In genomic region chr5:149432377-149432776, GRCh38 we compare ENCODE assay signal across 30 cellular contexts. TPM values are rescaled to one million over a fixed set of nuclear protein-coding genes. Genes with fewer than 3 reads are reported as not detected.
DNase-seq lines count a peak whose midpoint lies in the region; ATAC-seq, FAIRE-seq and TF ChIP-seq lines count a peak whose summit lies in the region.
"Had no signal": no experiment of that assay in that cellular context is flagged by ENCODE, and none has a peak within 500 bp of the region (broad histone marks: within the 10 kb centered on the region; RNA-seq: fewer than 3 reads in every experiment).

No MANE protein-coding gene starts in this region.

- peak overlapping the region; percentile 53; the same call in 1 of the 2 replicates for H4K8ac ChIP-seq in H1 (ENCODE audit: extremely low read depth, insufficient read depth, low read length)

- FAIRE-seq in H1 (lab: Jason Lieb, UNC) = no peak
- FAIRE-seq: frontal cortex, GM18507, kidney had no signal

- TF ChIP-seq CTCF in Loucy (conservative IDR thresholded peaks at IDR 0.05; ENCODE audit: low read length) (no peak), H1 (IDR thresholded peaks at IDR 0.05; ENCODE audit: control extremely low read depth in 1 of 3, insufficient read depth in 1 of 3, low read depth in 1 of 3, low read length in 3 of 3) (no peak), thoracic aorta (IDR thresholded peaks at IDR 0.05) (no peak), BE2C (IDR thresholded peaks at IDR 0.05; ENCODE audit: low read depth, low read length) (no peak)
- TF ChIP-seq CTCF in activated CD8-positive, alpha-beta T cell treated with anti-CD3 and anti-CD28 coated beads for 36 hours (IDR thresholded peaks at IDR 0.05) = no peak

- no peaks in the 10 kb centered on the region for H3K9me2 ChIP-seq in Loucy (replicated peaks; ENCODE audit: low read depth, low read length)

- no peak overlapping the region for H2BK15ac ChIP-seq in H1 (ENCODE audit: low read length)

- CTCF ChIA-PET in H1 (lab: Charles Lee; ENCODE audit: partially characterized antibody) = interaction anchor here (0.6 to 22.4 kb wide), 16 partner anchors 10 to 451 kb away, joined by 3 to 1310 read pairs (median 14); partner anchors contain the start of genes IL17B and PCYOX1L
- CTCF ChIA-PET in activated CD8-positive, alpha-beta T cell treated with anti-CD3 and anti-CD28 coated beads for 36 hours (lab: Charles Lee) = interaction anchor here (0.9 to 5.8 kb wide), 12 partner anchors 9 to 396 kb away, joined by 3 to 60 read pairs (median 6); no protein-coding TSS in a partner anchor

- no peak overlapping the region; the same call in none of the 2 replicates for H2BK12ac ChIP-seq in H1 (ENCODE audit: low read depth, low read length)

- H2AFZ ChIP-seq in Loucy (ENCODE audit: low read length) = peak overlapping the region; percentile 8; the same call in 1 of the 2 replicates
- no peak overlapping the region for H2AFZ ChIP-seq in H1 (ENCODE audit: low read length)
- H2AFZ ChIP-seq: parathyroid adenoma had no signal

- no peak overlapping the region for H3K4me3 Mint-ChIP-seq in stimulated activated naive B cell treated with anti-CD40 and anti-IgM and Interleukin-4, amounts not matched to agents 10 μg/mL and 1 μg/mL and 100 μg/mL, for 72 hours
- H3K4me3 Mint-ChIP-seq in activated CD8-positive, alpha-beta T cell treated with anti-CD3 and anti-CD28 coated beads for 36 hours = no peak overlapping the region
- H3K4me3 Mint-ChIP-seq: activated naive CD4-positive, alpha-beta T cell treated with anti-CD3 and anti-CD28 coated beads, Interleukin-2, amount 10 ng/mL, durations not matched to agents 7 days and 5 days; activated T-cell treated with anti-CD3 and anti-CD28 coated beads, Interleukin-2, amount 50 U/mL, for 72 hours; CD4-positive, alpha-beta memory T cell; memory B cell; naive thymus-derived CD8-positive, alpha-beta T cell had no signal

- H3K4me1 ChIP-seq in Loucy (ENCODE audit: insufficient read depth, low read length, poor library complexity, severe bottlenecking) = peaks cover 19% of the 10 kb centered on the region
- H3K4me1 ChIP-seq in H1 (replicated peaks in 1 of 4; ENCODE audit: control insufficient read depth in 3 of 4, insufficient read depth in 4 of 4, low read length in 3 of 4) = peaks cover 0 to 6% (median under 1%) of the 10 kb centered on the region in 4 experiments; a peak in 3 of 7 replicates
- H3K4me1 ChIP-seq in mesodermal cell (ENCODE audit: control insufficient read depth, insufficient read depth, low read length, poor library complexity, severe bottlenecking) = peaks cover 17% of the 10 kb centered on the region
- H3K4me1 ChIP-seq in thoracic aorta (ENCODE audit: control insufficient read depth in 1 of 2, low read depth in 2 of 2) = peaks cover 0 to 28% of the 10 kb centered on the region in 2 donors
- H3K4me1 ChIP-seq in BE2C = peaks cover 25% of the 10 kb centered on the region
- H3K4me1 ChIP-seq: parathyroid adenoma had no signal

- H3K9me3 Mint-ChIP-seq in stimulated activated naive B cell treated with anti-CD40 and anti-IgM and Interleukin-4, amounts not matched to agents 10 μg/mL and 1 μg/mL and 100 μg/mL, for 72 hours = peaks cover 1 to 8% of the 10 kb centered on the region in 2 donors
- H3K9me3 Mint-ChIP-seq in activated CD8-positive, alpha-beta T cell treated with anti-CD3 and anti-CD28 coated beads for 36 hours = no peaks in the 10 kb centered on the region
- H3K9me3 Mint-ChIP-seq: activated naive CD4-positive, alpha-beta T cell treated with anti-CD3 and anti-CD28 coated beads, Interleukin-2, amount 10 ng/mL, durations not matched to agents 7 days and 5 days; activated T-cell treated with anti-CD3 and anti-CD28 coated beads, Interleukin-2, amount 50 U/mL, for 72 hours; CD4-positive, alpha-beta memory T cell; memory B cell; naive thymus-derived CD8-positive, alpha-beta T cell had no signal

- H3K4me3 ChIP-seq in Loucy (ENCODE audit: low read length, poor library complexity, severe bottlenecking) = no peak overlapping the region
- H3K4me3 ChIP-seq in H1 (ENCODE audit: extremely low read depth in 1 of 4, insufficient read depth in 2 of 4, low read depth in 3 of 4, low read length in 4 of 4) = no peak overlapping the region
- H3K4me3 ChIP-seq in mesodermal cell (ENCODE audit: extremely low read depth, insufficient read depth, low read length, poor library complexity, severe bottlenecking) = no peak overlapping the region
- no peak overlapping the region for H3K4me3 ChIP-seq in thoracic aorta
- H3K4me3 ChIP-seq in BE2C (ENCODE audit: low read depth, low read length) = no peak overlapping the region

- H3K36me3 ChIP-seq in Loucy (ENCODE audit: insufficient read depth, low read length) (no peaks in the 10 kb centered on the region), H1 (ENCODE audit: control insufficient read depth in 2 of 4, insufficient read depth in 4 of 4, low read length in 3 of 4) (no peaks in the 10 kb centered on the region), mesodermal cell (ENCODE audit: control insufficient read depth, insufficient read depth, low read length) (peaks cover 40% of the 10 kb centered on the region), thoracic aorta (peaks cover 29% of the 10 kb centered on the region), BE2C (peaks cover 15% of the 10 kb centered on the region)

- no peak overlapping the region for H2BK20ac ChIP-seq in H1 (ENCODE audit: low read length)

- peaks cover 19 to 22% of the 10 kb centered on the region in 2 donors for H3K27me3 Mint-ChIP-seq in stimulated activated naive B cell treated with anti-CD40 and anti-IgM and Interleukin-4, amounts not matched to agents 10 μg/mL and 1 μg/mL and 100 μg/mL, for 72 hours
- peaks cover 1% of the 10 kb centered on the region for H3K27me3 Mint-ChIP-seq in activated CD8-positive, alpha-beta T cell treated with anti-CD3 and anti-CD28 coated beads for 36 hours
- H3K27me3 Mint-ChIP-seq: CD4-positive, alpha-beta memory T cell had no signal

- intact Hi-C loops in activated CD8-positive, alpha-beta T cell treated with anti-CD3 and anti-CD28 coated beads for 36 hours (cut with micrococcal nuclease) = loop anchor here (5.0 to 10.0 kb wide), 2 partner anchors 50 to 118 kb away; no protein-coding TSS in a partner anchor

- no peak overlapping the region for H3K18ac ChIP-seq in H1 (ENCODE audit: extremely low read depth, low read length)

- H3K9me3 ChIP-seq in Loucy (ENCODE audit: insufficient read depth, low read depth, low read length) = no peaks in the 10 kb centered on the region
- H3K9me3 ChIP-seq in H1 (ENCODE audit: insufficient read depth in 2 of 2, low read depth in 1 of 2, low read length in 1 of 2) = no peaks in the 10 kb centered on the region
- H3K9me3 ChIP-seq in mesodermal cell (ENCODE audit: control insufficient read depth, low read length) = no peaks in the 10 kb centered on the region
- no peaks in the 10 kb centered on the region for H3K9me3 ChIP-seq in thoracic aorta
- no peaks in the 10 kb centered on the region for H3K9me3 ChIP-seq in BE2C

- H3K27ac ChIP-seq in H1 (ENCODE audit: low read depth, low read length) = no peak overlapping the region
- peak overlapping the region; percentile 66 for H3K27ac ChIP-seq in mesodermal cell (ENCODE audit: low read depth, low read length, severe bottlenecking)
- H3K27ac ChIP-seq in thoracic aorta = peak overlapping the region; percentile 96 to 97
- H3K27ac ChIP-seq: parathyroid adenoma had no signal

- H3K9ac ChIP-seq in Loucy (ENCODE audit: low read depth, low read length, poor library complexity, severe bottlenecking) (no peak overlapping the region), H1 (replicated peaks in 1 of 4; ENCODE audit: extremely low read depth in 1 of 4, low read depth in 3 of 4, low read length in 3 of 4) (no peak overlapping the region)
- H3K9ac ChIP-seq: parathyroid adenoma had no signal

- H2BK5ac ChIP-seq in H1 (ENCODE audit: low read depth, low read length) = no peak overlapping the region

- no peaks in the 10 kb centered on the region for H3K36me3 Mint-ChIP-seq in stimulated activated naive B cell treated with anti-CD40 and anti-IgM and Interleukin-4, amounts not matched to agents 10 μg/mL and 1 μg/mL and 100 μg/mL, for 72 hours
- H3K36me3 Mint-ChIP-seq in activated CD8-positive, alpha-beta T cell treated with anti-CD3 and anti-CD28 coated beads for 36 hours (ENCODE audit: low read depth) = no peaks in the 10 kb centered on the region
- H3K36me3 Mint-ChIP-seq: activated naive CD4-positive, alpha-beta T cell treated with anti-CD3 and anti-CD28 coated beads, Interleukin-2, amount 10 ng/mL, durations not matched to agents 7 days and 5 days; CD4-positive, alpha-beta memory T cell; memory B cell; naive thymus-derived CD8-positive, alpha-beta T cell had no signal

- H4K20me1 ChIP-seq in Loucy (ENCODE audit: insufficient read depth, low read length, poor library complexity, severe bottlenecking) (no peaks in the 10 kb centered on the region), H1 (replicated peaks in 1 of 2; ENCODE audit: control insufficient read depth in 1 of 2, insufficient read depth in 2 of 2, low read length in 2 of 2) (no peaks in the 10 kb centered on the region)

- no peaks in the 10 kb centered on the region for H3K23me2 ChIP-seq in H1 (ENCODE audit: low read depth, low read length)

- TF ChIP-seq RAD21 in H1 (IDR thresholded peaks at IDR 0.05 in 1 of 2, conservative IDR thresholded peaks at IDR 0.05 in 1 of 2; ENCODE audit: low read depth in 2 of 2, low read length in 2 of 2) = no peak

- peak overlapping the region; percentile 0 for H4K91ac ChIP-seq in H1 (replicated peaks; ENCODE audit: insufficient read length, low read length)

- POLR2A ChIA-PET in H1 (lab: Charles Lee; ENCODE audit: partially characterized antibody) = interaction anchor here (1.0 to 1.2 kb wide), 2 partner anchors 29 to 63 kb away, joined by 3 read pairs; no protein-coding TSS in a partner anchor
- POLR2A ChIA-PET in activated CD8-positive, alpha-beta T cell treated with anti-CD3 and anti-CD28 coated beads for 36 hours (lab: Charles Lee) = no interaction called here

- DNase-seq in H1 (ENCODE audit: low read depth in 1 of 2, low spot score in 2 of 2) = no peak
- no peak for DNase-seq in thoracic aorta (ENCODE audit: low spot score)
- DNase-seq in stimulated activated naive B cell treated with anti-CD40 and anti-IgM and Interleukin-4, amounts not matched to agents 10 μg/mL and 1 μg/mL and 100 μg/mL, for 72 hours = no peak
- no peak for DNase-seq in activated CD8-positive, alpha-beta T cell treated with anti-CD3 and anti-CD28 coated beads for 36 hours
- no peak for DNase-seq in BE2C
- DNase-seq: activated CD4-positive, alpha-beta T cell treated with anti-CD3 and anti-CD28 coated beads for 1 hour; activated naive CD4-positive, alpha-beta T cell treated with anti-CD3 and anti-CD28 coated beads, Interleukin-2, amount 10 ng/mL, durations not matched to agents 7 days and 5 days; activated T-cell treated with anti-CD3 and anti-CD28 coated beads, Interleukin-2, amount 50 U/mL, for 72 hours; anterior cingulate cortex; CD4-positive, alpha-beta memory T cell; cerebellar nuclear complex; DMS153; effector CD8-positive, alpha-beta T cell; erythroblast; KBM-7; kidney; naive thymus-derived CD8-positive, alpha-beta T cell; NCI-H1694 treated with DMSO at 0.1 percent for 48 hours; NCI-H69; RPMI8226; SW 1271 had no signal

- WGBS in H1 (ENCODE audit: extremely low coverage in 1 of 2, insufficient coverage in 1 of 2, insufficient read length in 1 of 2, insufficient replicate concordance in 2 of 2, low coverage in 1 of 2, low lambda C conversion rate in 2 of 2, missing lambda C conversion rate in 1 of 2), 2 experiments = 84% methylated on average over 7 of the region's 7 CpGs; no CpG with 5 or more reads in 1 of the 2 experiments
- WGBS in mesodermal cell (ENCODE audit: insufficient coverage in 2 of 2), 2 experiments = 96 to 97% methylated on average over 5 to 7 of the region's 7 CpGs

- H2BK120ac ChIP-seq in H1 (replicated peaks; ENCODE audit: low read depth, low read length) = no peak overlapping the region

- H3F3A ChIP-seq in Loucy (ENCODE audit: low read depth) = no peaks in the 10 kb centered on the region

- peak; percentile 2 for ATAC-seq in thoracic aorta (ENCODE audit: insufficient number of reproducible peaks, low FRiP score, low read depth)
- no peak for ATAC-seq in GM18909 (IDR thresholded peaks at IDR 0.05; ENCODE audit: poor library complexity, unreplicated experiment)
- ATAC-seq in stimulated activated naive B cell treated with anti-CD40 and anti-IgM and Interleukin-4, amounts not matched to agents 10 μg/mL and 1 μg/mL and 100 μg/mL, for 72 hours (replicated peaks) = no peak
- ATAC-seq in activated CD8-positive, alpha-beta T cell treated with anti-CD3 and anti-CD28 coated beads for 36 hours = no peak
- ATAC-seq: activated T-cell treated with anti-CD3 and anti-CD28 coated beads, Interleukin-2, amount 50 U/mL, for 72 hours; HCT116; naive thymus-derived CD8-positive, alpha-beta T cell had no signal

- TF ChIP-seq EP300 in H1 (IDR thresholded peaks at IDR 0.05; ENCODE audit: borderline replicate concordance in 1 of 2, low read depth in 2 of 2, low read length in 2 of 2) = no peak

- H3K4me1 Mint-ChIP-seq in stimulated activated naive B cell treated with anti-CD40 and anti-IgM and Interleukin-4, amounts not matched to agents 10 μg/mL and 1 μg/mL and 100 μg/mL, for 72 hours = no peaks in the 10 kb centered on the region
- peaks cover 7% of the 10 kb centered on the region for H3K4me1 Mint-ChIP-seq in activated CD8-positive, alpha-beta T cell treated with anti-CD3 and anti-CD28 coated beads for 36 hours (ENCODE audit: low read depth)

- no peak overlapping the region for H3K23ac ChIP-seq in H1 (ENCODE audit: insufficient read length)

- H3K4ac ChIP-seq in H1 (replicated peaks; ENCODE audit: insufficient read length, low read depth, low read length) = no peak overlapping the region

- H3K56ac ChIP-seq in H1 (replicated peaks; ENCODE audit: insufficient read length, low read depth, low read length) = no peak overlapping the region

- H3K27me3 ChIP-seq in Loucy (ENCODE audit: insufficient read depth, low read length, poor library complexity, severe bottlenecking) = no peaks in the 10 kb centered on the region
- no peaks in the 10 kb centered on the region for H3K27me3 ChIP-seq in H1 (replicated peaks in 1 of 4; ENCODE audit: control insufficient read depth in 3 of 4, extremely low read depth in 1 of 4, insufficient read depth in 3 of 4, low read length in 3 of 4)
- H3K27me3 ChIP-seq in thoracic aorta (replicated peaks; ENCODE audit: insufficient read depth) = no peaks in the 10 kb centered on the region
- H3K27me3 ChIP-seq in BE2C = no peaks in the 10 kb centered on the region

- no peak overlapping the region for H3K27ac Mint-ChIP-seq in stimulated activated naive B cell treated with anti-CD40 and anti-IgM and Interleukin-4, amounts not matched to agents 10 μg/mL and 1 μg/mL and 100 μg/mL, for 72 hours
- H3K27ac Mint-ChIP-seq in activated CD8-positive, alpha-beta T cell treated with anti-CD3 and anti-CD28 coated beads for 36 hours = no peak overlapping the region
- H3K27ac Mint-ChIP-seq: activated naive CD4-positive, alpha-beta T cell treated with anti-CD3 and anti-CD28 coated beads, Interleukin-2, amount 10 ng/mL, durations not matched to agents 7 days and 5 days; activated T-cell treated with anti-CD3 and anti-CD28 coated beads, Interleukin-2, amount 50 U/mL, for 72 hours; CD4-positive, alpha-beta memory T cell; memory B cell had no signal

- no peaks in the 10 kb centered on the region for H3K79me1 ChIP-seq in H1 (ENCODE audit: low read depth, low read length)

- no peak for TF ChIP-seq POLR2A in H1 (IDR thresholded peaks at IDR 0.05; ENCODE audit: control extremely low read depth in 1 of 2, low read depth in 2 of 2, low read length in 2 of 2)

- no peak overlapping the region for H4K5ac ChIP-seq in H1 (ENCODE audit: insufficient read length, low read depth, low read length)

- no peak overlapping the region for H3K14ac ChIP-seq in H1 (ENCODE audit: insufficient read length)

- H3K4me2 ChIP-seq in Loucy (ENCODE audit: low read depth, low read length, poor library complexity, severe bottlenecking) = peak overlapping the region; percentile 3
- no peak overlapping the region for H3K4me2 ChIP-seq in H1 (ENCODE audit: insufficient read depth in 1 of 2, low read depth in 2 of 2, low read length in 2 of 2)

- H3K79me2 ChIP-seq in Loucy (ENCODE audit: insufficient read depth, low read length) = no peaks in the 10 kb centered on the region
- no peaks in the 10 kb centered on the region for H3K79me2 ChIP-seq in H1 (ENCODE audit: control insufficient read depth in 1 of 2, insufficient read depth in 2 of 2, low read length in 2 of 2)
- H3K79me2 ChIP-seq: parathyroid adenoma had no signal

- H2AK5ac ChIP-seq in H1 (ENCODE audit: low read depth, low read length) = no peak overlapping the region

RNA-seq across cellular contexts. Expression of gene IL17B, which starts 53.3 kb away (rescaled TPM):
- total RNA-seq in H1 (2021; fragmentation: NEBNext Ultra II Directional; extraction: Animal tissue kit (Norgen Biotek cat#: 25700)) = not detected in 2 replicates
- 0.18 TPM in 1 of 2 replicates, not detected in the other for polyA plus RNA-seq in H1 (2011; rRNA removed)
- not detected for polyA plus RNA-seq in H1 (2011; cell fraction: cytosol; rRNA removed)
- polyA plus RNA-seq in H1 (2011; cell fraction: nucleus; rRNA removed) = not detected
- polyA plus RNA-seq in H1 (2012, experiment 1 of 2) = not detected in 4 replicates
- not detected for polyA plus RNA-seq in H1 (2012, experiment 2 of 2)
- not detected for polyA plus RNA-seq in H1 (2013, experiment 1 of 2)
- not detected for polyA plus RNA-seq in H1 (2013, experiment 2 of 2)
- polyA minus RNA-seq in H1 (2011; rRNA and poly(A)+ RNA removed) = not detected in 2 replicates
- polyA minus RNA-seq in H1 (2011; cell fraction: cytosol; rRNA and poly(A)+ RNA removed) = not detected
- not detected for polyA minus RNA-seq in H1 (2011; cell fraction: nucleus; rRNA and poly(A)+ RNA removed)
- 1.7 TPM for polyA plus RNA-seq in mesodermal cell (2013, experiment 1 of 2)
- polyA plus RNA-seq in mesodermal cell (2013, experiment 2 of 2) = 1.0 TPM
- 1 to 10 TPM; 1.9 to 7.1 TPM for total RNA-seq in thoracic aorta
- total RNA-seq in activated CD8-positive, alpha-beta T cell treated with anti-CD3 and anti-CD28 coated beads for 36 hours = not detected
- polyA plus RNA-seq in BE2C (2012; ENCODE audit: insufficient read depth, insufficient read length, low read depth) = 1.1 TPM
- total RNA-seq: activated CD8-positive, alpha-beta memory T cell treated with anti-CD3 and anti-CD28 coated beads for 36 hours; activated T-cell treated with anti-CD3 and anti-CD28 coated beads, Interleukin-2, amount 50 U/mL, for 72 hours; CD4-positive, alpha-beta memory T cell; frontal cortex; naive thymus-derived CD8-positive, alpha-beta T cell had no signal
- polyA plus RNA-seq: CD4-positive, alpha-beta memory T cell; naive thymus-derived CD8-positive, alpha-beta T cell had no signal
